In genomic region chr16:72832640-72833039, GRCh38 we compare ENCODE assay signal across 8 cellular contexts.
DNase-seq lines count a peak whose midpoint lies in the region; ATAC-seq and TF ChIP-seq lines count a peak whose summit lies in the region.

No MANE protein-coding gene starts in this region.

- H4K20me1 ChIP-seq in OCI-LY7 (ENCODE audit: insufficient read depth, low read length): no peaks in the 10 kb centered on the region
- peaks cover 6% of the 10 kb centered on the region for H4K20me1 ChIP-seq in osteoblast (ENCODE audit: insufficient read depth, low read length)

- no peak for TF ChIP-seq POLR2A in testis (IDR thresholded peaks at IDR 0.05)

- no peak overlapping the region for H3K4me3 ChIP-seq in OCI-LY7 (ENCODE audit: low read depth, low read length, poor library complexity, severe bottlenecking)
- no peak overlapping the region for H3K4me3 ChIP-seq in fibroblast of villous mesenchyme (ENCODE audit: low read depth, low read length)
- no peak overlapping the region for H3K4me3 ChIP-seq in osteoblast (ENCODE audit: insufficient read depth, low read length)
- H3K4me3 ChIP-seq in testis: no peak overlapping the region

- H3K27ac Mint-ChIP-seq in activated T-helper 1 cell treated with anti-CD3 and anti-CD28 coated beads, Interleukin-12 subunit alpha, Interleukin-12 subunit beta, Interleukin-2, Interleukin-4 antibody, amounts not matched to agents 30 ng/mL and 10 ng/mL and 1 ng/mL, durations not matched to agents 14 hours and 24 hours and 36 hours: no peak overlapping the region

- POLR2A ChIA-PET in OCI-LY7 (lab: Charles Lee): interaction anchor here (1.3 to 2.1 kb wide), 2 partner anchors 11 to 15 kb away, joined by 3 to 6 read pairs; no protein-coding TSS in a partner anchor

- H2AFZ ChIP-seq in OCI-LY7 (ENCODE audit: low read length) (no peak overlapping the region), osteoblast (ENCODE audit: low read length) (no peak overlapping the region)

- peaks cover 3% of the 10 kb centered on the region for H3K27me3 Mint-ChIP-seq in activated T-helper 1 cell treated with anti-CD3 and anti-CD28 coated beads, Interleukin-12 subunit alpha, Interleukin-12 subunit beta, Interleukin-2, Interleukin-4 antibody, amounts not matched to agents 30 ng/mL and 10 ng/mL and 1 ng/mL, durations not matched to agents 14 hours and 24 hours and 36 hours (ENCODE audit: insufficient read depth)

- peaks cover 4% of the 10 kb centered on the region for H3K4me1 Mint-ChIP-seq in activated T-helper 1 cell treated with anti-CD3 and anti-CD28 coated beads, Interleukin-12 subunit alpha, Interleukin-12 subunit beta, Interleukin-2, Interleukin-4 antibody, amounts not matched to agents 30 ng/mL and 10 ng/mL and 1 ng/mL, durations not matched to agents 14 hours and 24 hours and 36 hours (ENCODE audit: low read depth)

- CTCF ChIA-PET in OCI-LY7 (lab: Charles Lee; ENCODE audit: unreplicated experiment): interaction anchor here (0.5 to 1.8 kb wide), 8 partner anchors 9 to 919 kb away, joined by 3 to 9 read pairs (median 3); no protein-coding TSS in a partner anchor

- no peaks in the 10 kb centered on the region for H3K9me3 Mint-ChIP-seq in activated T-helper 1 cell treated with anti-CD3 and anti-CD28 coated beads, Interleukin-12 subunit alpha, Interleukin-12 subunit beta, Interleukin-2, Interleukin-4 antibody, amounts not matched to agents 30 ng/mL and 10 ng/mL and 1 ng/mL, durations not matched to agents 14 hours and 24 hours and 36 hours

- DNase-seq in AG08396 (ENCODE audit: low spot score): peak; percentile 87
- DNase-seq in OCI-LY7 (ENCODE audit: low spot score): peak; percentile 55
- peak; percentile 41 for DNase-seq in activated T-helper 1 cell treated with anti-CD3 and anti-CD28 coated beads, Interleukin-12 subunit alpha, Interleukin-12 subunit beta, Interleukin-2, Interleukin-4 antibody, amounts not matched to agents 30 ng/mL and 10 ng/mL and 1 ng/mL, durations not matched to agents 14 hours and 24 hours and 36 hours (ENCODE audit: low spot score)
- DNase-seq in fibroblast of villous mesenchyme (ENCODE audit: low read depth): peak; percentile 76
- peak; percentile 88 for DNase-seq in osteoblast (ENCODE audit: insufficient read length, low spot score, missing footprints)
- peak; percentile 87 for DNase-seq in testis

- H3K79me2 ChIP-seq in OCI-LY7 (ENCODE audit: insufficient read depth, low read depth, low read length) (no peaks in the 10 kb centered on the region), osteoblast (ENCODE audit: insufficient read depth, low read length) (peaks cover 31% of the 10 kb centered on the region)

- ATAC-seq in GM18502 (IDR thresholded peaks at IDR 0.05; ENCODE audit: poor library complexity, unreplicated experiment) (peak; percentile 81), HG03439 (IDR thresholded peaks at IDR 0.05; ENCODE audit: unreplicated experiment) (peak; percentile 58)

- H3K4me2 ChIP-seq in OCI-LY7 (ENCODE audit: low read length) (no peak overlapping the region), osteoblast (ENCODE audit: insufficient read depth, low read length) (no peak overlapping the region)

- TF ChIP-seq CTCF in OCI-LY7 (conservative IDR thresholded peaks at IDR 0.05; ENCODE audit: low read length) (peak; percentile 97), fibroblast of villous mesenchyme (IDR thresholded peaks at IDR 0.05; ENCODE audit: insufficient read depth, low read depth, low read length) (peak; percentile 100), osteoblast (IDR thresholded peaks at IDR 0.05; ENCODE audit: extremely low read depth, low read depth, low read length) (peak; percentile 100), testis (IDR thresholded peaks at IDR 0.05) (peak; percentile 87 to 98 (median 92))

- intact Hi-C loops in OCI-LY7 (cut with micrococcal nuclease; ENCODE audit: unreplicated experiment) (loop anchor here (5.0 to 10.0 kb wide), 3 partner anchors 222 to 418 kb away; no protein-coding TSS in a partner anchor), testis (cut with DNase I; ENCODE audit: low total_unique reads) (no loop called here)
- intact Hi-C loops in activated T-helper 1 cell treated with anti-CD3 and anti-CD28 coated beads, Interleukin-12 subunit alpha, Interleukin-12 subunit beta, Interleukin-2, Interleukin-4 antibody, amounts not matched to agents 30 ng/mL and 10 ng/mL and 1 ng/mL, durations not matched to agents 14 hours and 24 hours and 36 hours (cut with micrococcal nuclease): loop anchor here (1.0 kb wide), 1 partner anchor 365 kb away; no protein-coding TSS in a partner anchor

- H3K9me3 ChIP-seq in OCI-LY7 (ENCODE audit: low read length) (no peaks in the 10 kb centered on the region), osteoblast (ENCODE audit: low read depth, low read length) (no peaks in the 10 kb centered on the region), testis (no peaks in the 10 kb centered on the region)

- H3K27ac ChIP-seq in OCI-LY7 (ENCODE audit: low read depth, low read length, poor library complexity, severe bottlenecking) (no peak overlapping the region), osteoblast (ENCODE audit: low read depth, low read length) (no peak overlapping the region), testis (no peak overlapping the region)

- H3K4me1 ChIP-seq in OCI-LY7 (ENCODE audit: insufficient read depth, low read length, poor library complexity, severe bottlenecking) (peaks cover 8% of the 10 kb centered on the region), osteoblast (ENCODE audit: insufficient read depth, low read length) (no peaks in the 10 kb centered on the region), testis (no peaks in the 10 kb centered on the region)

- no peaks in the 10 kb centered on the region for H3K9me2 ChIP-seq in OCI-LY7 (ENCODE audit: insufficient read depth, low read length)

- 24 to 25% methylated on average over 6 of the region's 6 CpGs for WGBS in testis, 2 donors

- no peak overlapping the region for H3K4me3 Mint-ChIP-seq in activated T-helper 1 cell treated with anti-CD3 and anti-CD28 coated beads, Interleukin-12 subunit alpha, Interleukin-12 subunit beta, Interleukin-2, Interleukin-4 antibody, amounts not matched to agents 30 ng/mL and 10 ng/mL and 1 ng/mL, durations not matched to agents 14 hours and 24 hours and 36 hours

- BruUV-seq in OCI-LY7 (replicated peaks; lab: Mats Ljungman, UMichigan): no TSS peak

- no peaks in the 10 kb centered on the region for H3K27me3 ChIP-seq in osteoblast (ENCODE audit: insufficient read depth, low read length)
- H3K27me3 ChIP-seq in testis: no peaks in the 10 kb centered on the region

- H3K36me3 Mint-ChIP-seq in activated T-helper 1 cell treated with anti-CD3 and anti-CD28 coated beads, Interleukin-12 subunit alpha, Interleukin-12 subunit beta, Interleukin-2, Interleukin-4 antibody, amounts not matched to agents 30 ng/mL and 10 ng/mL and 1 ng/mL, durations not matched to agents 14 hours and 24 hours and 36 hours (ENCODE audit: low read depth): no peaks in the 10 kb centered on the region

- no peaks in the 10 kb centered on the region for H3K36me3 ChIP-seq in OCI-LY7 (ENCODE audit: insufficient read depth, low read length)
- H3K36me3 ChIP-seq in osteoblast (ENCODE audit: insufficient read depth, low read length): peaks cover 11% of the 10 kb centered on the region
- H3K36me3 ChIP-seq in testis (ENCODE audit: low read depth, missing control alignments): no peaks in the 10 kb centered on the region
